1 cellular context compared by ENCODE assay signal in genomic region chr17:39755550-39756375, GRCh38.
TF ChIP-seq lines count a peak whose summit lies in the region.

No MANE protein-coding gene starts in this region.

TF ChIP-seq in H1, 55 proteins besides CTCF, POLR2A, EP300 and RAD21:
- TF ChIP-seq SRF (IDR thresholded peaks at IDR 0.05; ENCODE audit: low read depth, low read length) (no peak), MAX (IDR thresholded peaks at IDR 0.05) (no peak), CTBP2 (IDR thresholded peaks at IDR 0.05; ENCODE audit: borderline replicate concordance, insufficient read depth, insufficient read length, low read length) (no peak), EZH2 (IDR thresholded peaks at IDR 0.05; ENCODE audit: low read depth, low read length, severe bottlenecking) (no peak), PHF8 (conservative IDR thresholded peaks at IDR 0.05; ENCODE audit: low read depth, low read length) (no peak), POLR2AphosphoS5 (IDR thresholded peaks at IDR 0.05; ENCODE audit: low read depth, low read length) (no peak), HDAC2 (IDR thresholded peaks at IDR 0.05; ENCODE audit: borderline replicate concordance in 1 of 2, low read depth in 2 of 2, low read length in 2 of 2) (no peak), SIX5 (IDR thresholded peaks at IDR 0.05; ENCODE audit: low read depth, low read length) (no peak), CEBPB (IDR thresholded peaks at IDR 0.05; ENCODE audit: low read depth, low read length) (no peak), JUN (IDR thresholded peaks at IDR 0.05; ENCODE audit: low read depth, low read length) (no peak), HDAC6 (IDR thresholded peaks at IDR 0.05; ENCODE audit: low read depth, low read length) (no peak), CHD2 (IDR thresholded peaks at IDR 0.05; ENCODE audit: low read length) (no peak), RFX5 (IDR thresholded peaks at IDR 0.05; ENCODE audit: borderline replicate concordance, low read depth, low read length) (no peak), TEAD4 (IDR thresholded peaks at IDR 0.05; ENCODE audit: low read depth, low read length) (no peak), ATF2 (IDR thresholded peaks at IDR 0.05; ENCODE audit: low read length) (no peak)
TF ChIP-seq in H1: peak in this region for 0.
